18 cellular contexts compared by ENCODE assay signal in genomic region chr2:56348382-56348781, GRCh38.
DNase-seq lines count a peak whose midpoint lies in the region; ATAC-seq, FAIRE-seq and TF ChIP-seq lines count a peak whose summit lies in the region.
"Had no signal": no experiment of that assay in that cellular context is flagged by ENCODE, and none has a peak within 500 bp of the region (broad histone marks: within the 10 kb centered on the region; RNA-seq: fewer than 3 reads in every experiment).

No MANE protein-coding gene starts in this region.

- peak; percentile 42 for ATAC-seq in GM19463 (IDR thresholded peaks at IDR 0.05; ENCODE audit: unreplicated experiment)
- ATAC-seq in HG03432 (IDR thresholded peaks at IDR 0.05; ENCODE audit: unreplicated experiment): peak; percentile 70
- ATAC-seq in GM12878: peak; percentile 79
- ATAC-seq in activated T-cell treated with anti-CD3 and anti-CD28 coated beads, Interleukin-2, amount 50 U/mL, for 4 hours: no peak
- ATAC-seq: activated T-helper 17 cell treated with anti-CD3 and anti-CD28 coated beads, Interleukin-2, amount 50 U/mL, for 72 hours; lower lobe of right lung; PC-3 had no signal

- FAIRE-seq in GM12878 (lab: Jason Lieb, UNC): no peak
- FAIRE-seq: endothelial cell of umbilical vein had no signal

- TF ChIP-seq RAD21 in GM12878 (IDR thresholded peaks at IDR 0.05; ENCODE audit: insufficient read depth, low read depth, low read length): no peak

- no peaks in the 10 kb centered on the region for H3K79me2 ChIP-seq in GM12878 (ENCODE audit: control insufficient read depth, insufficient read depth, low read length)

- H3K4me2 ChIP-seq in GM12878 (ENCODE audit: control insufficient read depth, insufficient read depth): no peak overlapping the region

- H3K36me3 Mint-ChIP-seq in activated T-cell treated with anti-CD3 and anti-CD28 coated beads, Interleukin-2, amount 50 U/mL, for 4 hours (ENCODE audit: insufficient read depth): no peaks in the 10 kb centered on the region
- H3K36me3 Mint-ChIP-seq: activated CD4-positive, alpha-beta memory T cell treated with anti-CD3 and anti-CD28 coated beads for 36 hours; CD8-positive, alpha-beta memory T cell had no signal

- no peak for TF ChIP-seq EP300 in GM12878 (IDR thresholded peaks at IDR 0.05; ENCODE audit: borderline replicate concordance in 1 of 2, control insufficient read depth in 1 of 2, low read depth in 2 of 2, low read length in 2 of 2)

- TF ChIP-seq POLR2A in GM12878 (IDR thresholded peaks at IDR 0.05; ENCODE audit: low read depth, low read length): no peak

- no peak overlapping the region for H3K4me3 ChIP-seq in GM12865 (ENCODE audit: low read depth, low read length)
- H3K4me3 ChIP-seq in GM12878: no peak overlapping the region
- H3K4me3 ChIP-seq: lower lobe of right lung, testis had no signal

- H3K9ac ChIP-seq in GM12878 (ENCODE audit: control insufficient read depth, insufficient read depth, low read length): no peak overlapping the region

- POLR2A ChIA-PET in GM12878 (lab: Charles Lee): no interaction called here

- intact Hi-C loops in GM12878 (cut with micrococcal nuclease; ENCODE audit: unreplicated experiment): no loop called here

- no peaks in the 10 kb centered on the region for H3K36me3 ChIP-seq in GM12878 (ENCODE audit: control insufficient read depth in 2 of 2, insufficient read depth in 2 of 2, low read length in 1 of 2)
- H3K36me3 ChIP-seq: lower lobe of right lung had no signal

- BruUV-seq in GM12878 (replicated peaks; lab: Mats Ljungman, UMichigan): no TSS peak

- H3K4me1 ChIP-seq in GM12878 (ENCODE audit: control insufficient read depth, insufficient read depth, low read length): no peaks in the 10 kb centered on the region; the same call in 1 of the 2 replicates
- H3K4me1 ChIP-seq: lower lobe of right lung, testis had no signal

- DNase-seq in GM12865 (ENCODE audit: low read depth) (peak; percentile 23), GM12878 (ENCODE audit: low read depth, low spot score) (peak; percentile 13), EL (no peak), mucosa of gallbladder (ENCODE audit: low spot score) (no peak), OCI-M2 (lab: John Stamatoyannopoulos, UW; ENCODE audit: unreplicated experiment) (no peak)
- no peak for DNase-seq in activated T-cell treated with anti-CD3 and anti-CD28 coated beads, Interleukin-2, amount 50 U/mL, for 4 hours
- DNase-seq: ACHN; activated CD4-positive, alpha-beta memory T cell treated with anti-CD3 and anti-CD28 coated beads for 36 hours; CD8-positive, alpha-beta memory T cell; foreskin melanocyte; lower lobe of right lung; PC-3; testis had no signal

- no peaks in the 10 kb centered on the region for H3K9me3 Mint-ChIP-seq in activated T-cell treated with anti-CD3 and anti-CD28 coated beads, Interleukin-2, amount 50 U/mL, for 4 hours
- H3K9me3 Mint-ChIP-seq: activated CD4-positive, alpha-beta memory T cell treated with anti-CD3 and anti-CD28 coated beads for 36 hours; activated T-helper 17 cell treated with anti-CD3 and anti-CD28 coated beads, Interleukin-2, amount 50 U/mL, for 72 hours; nephron had no signal

- no peak overlapping the region for H3K27ac ChIP-seq in GM12878 (ENCODE audit: control insufficient read depth, insufficient read depth)
- H3K27ac ChIP-seq: lower lobe of right lung, testis had no signal

- in situ Hi-C loops in GM12878 (cut with MboI): no loop called here

- SMC1A ChIA-PET in GM12878 (lab: Charles Lee; ENCODE audit: uncharacterized antibody, unreplicated experiment): interaction anchor here (1.0 to 1.1 kb wide), 2 partner anchors 12 to 576 kb away, joined by 3 read pairs; no protein-coding TSS in a partner anchor

- no peaks in the 10 kb centered on the region for H4K20me1 ChIP-seq in GM12878 (ENCODE audit: control insufficient read depth, insufficient read depth)

- H3K4me1 Mint-ChIP-seq in activated T-cell treated with anti-CD3 and anti-CD28 coated beads, Interleukin-2, amount 50 U/mL, for 4 hours (ENCODE audit: low read depth): no peaks in the 10 kb centered on the region
- H3K4me1 Mint-ChIP-seq: activated T-helper 17 cell treated with anti-CD3 and anti-CD28 coated beads, Interleukin-2, amount 50 U/mL, for 72 hours; CD8-positive, alpha-beta memory T cell had no signal

- TF ChIP-seq CTCF in GM12865 (IDR thresholded peaks at IDR 0.05; ENCODE audit: insufficient read depth, low read depth, low read length, missing control alignments): no peak
- TF ChIP-seq CTCF in GM12878 (IDR thresholded peaks at IDR 0.05 in 2 of 3, conservative IDR thresholded peaks at IDR 0.05 in 1 of 3; ENCODE audit: control insufficient read depth in 2 of 3, extremely low read depth in 1 of 3, insufficient read depth in 1 of 3, low read depth in 3 of 3, low read length in 3 of 3): no peak

- no peaks in the 10 kb centered on the region for H3K9me3 ChIP-seq in GM12878 (replicated peaks; ENCODE audit: control insufficient read depth, insufficient read depth, low read length)
- H3K9me3 ChIP-seq: lower lobe of right lung, testis had no signal

- H3K27me3 ChIP-seq in GM12878 (replicated peaks in 1 of 2; ENCODE audit: control insufficient read depth in 2 of 2, insufficient read depth in 2 of 2, low read length in 1 of 2): no peaks in the 10 kb centered on the region
- H3K27me3 ChIP-seq: testis had no signal

- CTCF ChIA-PET in GM12878 (lab: Yijun Ruan, JAX): interaction anchor here (1.0 kb wide), 1 partner anchor 21 kb away, joined by 3 read pairs; no protein-coding TSS in a partner anchor

- no peaks in the 10 kb centered on the region for H3K27me3 Mint-ChIP-seq in activated T-cell treated with anti-CD3 and anti-CD28 coated beads, Interleukin-2, amount 50 U/mL, for 4 hours (ENCODE audit: low read depth)
- H3K27me3 Mint-ChIP-seq: activated CD4-positive, alpha-beta memory T cell treated with anti-CD3 and anti-CD28 coated beads for 36 hours; activated T-helper 17 cell treated with anti-CD3 and anti-CD28 coated beads, Interleukin-2, amount 50 U/mL, for 72 hours; CD8-positive, alpha-beta memory T cell had no signal

- no peak overlapping the region for H3K4me3 Mint-ChIP-seq in activated T-cell treated with anti-CD3 and anti-CD28 coated beads, Interleukin-2, amount 50 U/mL, for 4 hours
- H3K4me3 Mint-ChIP-seq: activated CD4-positive, alpha-beta memory T cell treated with anti-CD3 and anti-CD28 coated beads for 36 hours; activated T-helper 17 cell treated with anti-CD3 and anti-CD28 coated beads, Interleukin-2, amount 50 U/mL, for 72 hours; CD8-positive, alpha-beta memory T cell; nephron had no signal

- WGBS in GM12878 (ENCODE audit: insufficient coverage, insufficient replicate concordance, low lambda C conversion rate, missing lambda C conversion rate): 27% methylated on average over 2 of the region's 2 CpGs

- RAD21 ChIA-PET in GM12878 (lab: Charles Lee; ENCODE audit: unreplicated experiment): no interaction called here

- H2AFZ ChIP-seq in GM12878 (ENCODE audit: control insufficient read depth, low read depth, low read length): no peak overlapping the region

TF ChIP-seq in GM12878, 131 proteins besides CTCF, POLR2A, EP300 and RAD21:
- TF ChIP-seq ZBED1 (IDR thresholded peaks at IDR 0.05; ENCODE audit: borderline replicate concordance) (no peak), MEF2B (IDR thresholded peaks at IDR 0.05; ENCODE audit: partially characterized antibody, poor library complexity, severe bottlenecking) (no peak), SMAD5 (IDR thresholded peaks at IDR 0.05; ENCODE audit: low read depth) (no peak), MXI1 (IDR thresholded peaks at IDR 0.05; ENCODE audit: low read depth, low read length) (no peak), NR2C2 (IDR thresholded peaks at IDR 0.05; ENCODE audit: borderline replicate concordance, control insufficient read depth, insufficient read length, low read depth) (no peak), ATF2 (IDR thresholded peaks at IDR 0.05; ENCODE audit: low read length) (no peak), BRCA1 (IDR thresholded peaks at IDR 0.05; ENCODE audit: low read depth, low read length) (no peak), CEBPZ (IDR thresholded peaks at IDR 0.05; ENCODE audit: low read depth, low read length) (no peak), LARP7 (IDR thresholded peaks at IDR 0.05) (no peak)

Comparison
In these comparisons a context has a peak if more than half of its experiments do, and no peak if none do; other contexts are left out.
1. DNase-seq: peak in GM12865 (single experiment) and GM12878 (single experiment); none in activated T-cell treated with anti-CD3 and anti-CD28 coated beads, Interleukin-2, amount 50 U/mL, for 4 hours (single experiment), EL (single experiment), mucosa of gallbladder (single experiment) and OCI-M2 (single experiment).
2. ATAC-seq: peak in GM19463 (single experiment), HG03432 (single experiment) and GM12878 (single experiment); none in activated T-cell treated with anti-CD3 and anti-CD28 coated beads, Interleukin-2, amount 50 U/mL, for 4 hours (0 of 2).